ENCODE assay signal across 2 cellular contexts in genomic region chr6:55818482-55818881, GRCh38.
A peak's percentile ranks its signal among the peaks of the same experiment; 100 is the strongest.
TF ChIP-seq lines count a peak whose summit lies in the region.

No MANE protein-coding gene starts in this region.

TF ChIP-seq in K562, 482 proteins besides CTCF, POLR2A, EP300 and RAD21:
- TF ChIP-seq DNMT1 (IDR thresholded peaks at IDR 0.05) (no peak), CEBPB (tag; IDR thresholded peaks at IDR 0.05) (peak; percentile 24; the same call in 1 of the 2 replicates), CEBPG (CRISPR knock-in tag; IDR thresholded peaks at IDR 0.05) (no peak), CEBPG (tag; conservative IDR thresholded peaks at IDR 0.05 in 1 of 2, IDR thresholded peaks at IDR 0.05 in 1 of 2) (peak in 1 of 2 experiments; percentile 42; a peak in 2 of 4 replicates)

TF ChIP-seq in GM23338, 12 proteins besides CTCF, POLR2A, EP300 and RAD21:
- TF ChIP-seq STAT1 (IDR thresholded peaks at IDR 0.05; ENCODE audit: unreplicated experiment) (no peak), POLR2AphosphoS5 (IDR thresholded peaks at IDR 0.05; ENCODE audit: low read depth) (no peak), ETS1 (IDR thresholded peaks at IDR 0.05) (no peak), EZH2 (IDR thresholded peaks at IDR 0.05; ENCODE audit: low read depth, unreplicated experiment) (no peak), ZNF114 (CRISPR knock-in tag; IDR thresholded peaks at IDR 0.05) (no peak), EZH2phosphoT487 (IDR thresholded peaks at IDR 0.05; ENCODE audit: unreplicated experiment) (no peak), CREB1 (CRISPR knock-in tag; IDR thresholded peaks at IDR 0.05; ENCODE audit: low read depth) (no peak)
- TF ChIP-seq, protein P1, sequence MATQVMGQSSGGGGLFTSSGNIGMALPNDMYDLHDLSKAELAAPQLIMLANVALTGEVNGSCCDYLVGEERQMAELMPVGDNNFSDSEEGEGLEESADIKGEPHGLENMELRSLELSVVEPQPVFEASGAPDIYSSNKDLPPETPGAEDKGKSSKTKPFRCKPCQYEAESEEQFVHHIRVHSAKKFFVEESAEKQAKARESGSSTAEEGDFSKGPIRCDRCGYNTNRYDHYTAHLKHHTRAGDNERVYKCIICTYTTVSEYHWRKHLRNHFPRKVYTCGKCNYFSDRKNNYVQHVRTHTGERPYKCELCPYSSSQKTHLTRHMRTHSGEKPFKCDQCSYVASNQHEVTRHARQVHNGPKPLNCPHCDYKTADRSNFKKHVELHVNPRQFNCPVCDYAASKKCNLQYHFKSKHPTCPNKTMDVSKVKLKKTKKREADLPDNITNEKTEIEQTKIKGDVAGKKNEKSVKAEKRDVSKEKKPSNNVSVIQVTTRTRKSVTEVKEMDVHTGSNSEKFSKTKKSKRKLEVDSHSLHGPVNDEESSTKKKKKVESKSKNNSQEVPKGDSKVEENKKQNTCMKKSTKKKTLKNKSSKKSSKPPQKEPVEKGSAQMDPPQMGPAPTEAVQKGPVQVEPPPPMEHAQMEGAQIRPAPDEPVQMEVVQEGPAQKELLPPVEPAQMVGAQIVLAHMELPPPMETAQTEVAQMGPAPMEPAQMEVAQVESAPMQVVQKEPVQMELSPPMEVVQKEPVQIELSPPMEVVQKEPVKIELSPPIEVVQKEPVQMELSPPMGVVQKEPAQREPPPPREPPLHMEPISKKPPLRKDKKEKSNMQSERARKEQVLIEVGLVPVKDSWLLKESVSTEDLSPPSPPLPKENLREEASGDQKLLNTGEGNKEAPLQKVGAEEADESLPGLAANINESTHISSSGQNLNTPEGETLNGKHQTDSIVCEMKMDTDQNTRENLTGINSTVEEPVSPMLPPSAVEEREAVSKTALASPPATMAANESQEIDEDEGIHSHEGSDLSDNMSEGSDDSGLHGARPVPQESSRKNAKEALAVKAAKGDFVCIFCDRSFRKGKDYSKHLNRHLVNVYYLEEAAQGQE (IDR thresholded peaks at IDR 0.05; ENCODE audit: unreplicated experiment): no peak
- TF ChIP-seq, protein P2, sequence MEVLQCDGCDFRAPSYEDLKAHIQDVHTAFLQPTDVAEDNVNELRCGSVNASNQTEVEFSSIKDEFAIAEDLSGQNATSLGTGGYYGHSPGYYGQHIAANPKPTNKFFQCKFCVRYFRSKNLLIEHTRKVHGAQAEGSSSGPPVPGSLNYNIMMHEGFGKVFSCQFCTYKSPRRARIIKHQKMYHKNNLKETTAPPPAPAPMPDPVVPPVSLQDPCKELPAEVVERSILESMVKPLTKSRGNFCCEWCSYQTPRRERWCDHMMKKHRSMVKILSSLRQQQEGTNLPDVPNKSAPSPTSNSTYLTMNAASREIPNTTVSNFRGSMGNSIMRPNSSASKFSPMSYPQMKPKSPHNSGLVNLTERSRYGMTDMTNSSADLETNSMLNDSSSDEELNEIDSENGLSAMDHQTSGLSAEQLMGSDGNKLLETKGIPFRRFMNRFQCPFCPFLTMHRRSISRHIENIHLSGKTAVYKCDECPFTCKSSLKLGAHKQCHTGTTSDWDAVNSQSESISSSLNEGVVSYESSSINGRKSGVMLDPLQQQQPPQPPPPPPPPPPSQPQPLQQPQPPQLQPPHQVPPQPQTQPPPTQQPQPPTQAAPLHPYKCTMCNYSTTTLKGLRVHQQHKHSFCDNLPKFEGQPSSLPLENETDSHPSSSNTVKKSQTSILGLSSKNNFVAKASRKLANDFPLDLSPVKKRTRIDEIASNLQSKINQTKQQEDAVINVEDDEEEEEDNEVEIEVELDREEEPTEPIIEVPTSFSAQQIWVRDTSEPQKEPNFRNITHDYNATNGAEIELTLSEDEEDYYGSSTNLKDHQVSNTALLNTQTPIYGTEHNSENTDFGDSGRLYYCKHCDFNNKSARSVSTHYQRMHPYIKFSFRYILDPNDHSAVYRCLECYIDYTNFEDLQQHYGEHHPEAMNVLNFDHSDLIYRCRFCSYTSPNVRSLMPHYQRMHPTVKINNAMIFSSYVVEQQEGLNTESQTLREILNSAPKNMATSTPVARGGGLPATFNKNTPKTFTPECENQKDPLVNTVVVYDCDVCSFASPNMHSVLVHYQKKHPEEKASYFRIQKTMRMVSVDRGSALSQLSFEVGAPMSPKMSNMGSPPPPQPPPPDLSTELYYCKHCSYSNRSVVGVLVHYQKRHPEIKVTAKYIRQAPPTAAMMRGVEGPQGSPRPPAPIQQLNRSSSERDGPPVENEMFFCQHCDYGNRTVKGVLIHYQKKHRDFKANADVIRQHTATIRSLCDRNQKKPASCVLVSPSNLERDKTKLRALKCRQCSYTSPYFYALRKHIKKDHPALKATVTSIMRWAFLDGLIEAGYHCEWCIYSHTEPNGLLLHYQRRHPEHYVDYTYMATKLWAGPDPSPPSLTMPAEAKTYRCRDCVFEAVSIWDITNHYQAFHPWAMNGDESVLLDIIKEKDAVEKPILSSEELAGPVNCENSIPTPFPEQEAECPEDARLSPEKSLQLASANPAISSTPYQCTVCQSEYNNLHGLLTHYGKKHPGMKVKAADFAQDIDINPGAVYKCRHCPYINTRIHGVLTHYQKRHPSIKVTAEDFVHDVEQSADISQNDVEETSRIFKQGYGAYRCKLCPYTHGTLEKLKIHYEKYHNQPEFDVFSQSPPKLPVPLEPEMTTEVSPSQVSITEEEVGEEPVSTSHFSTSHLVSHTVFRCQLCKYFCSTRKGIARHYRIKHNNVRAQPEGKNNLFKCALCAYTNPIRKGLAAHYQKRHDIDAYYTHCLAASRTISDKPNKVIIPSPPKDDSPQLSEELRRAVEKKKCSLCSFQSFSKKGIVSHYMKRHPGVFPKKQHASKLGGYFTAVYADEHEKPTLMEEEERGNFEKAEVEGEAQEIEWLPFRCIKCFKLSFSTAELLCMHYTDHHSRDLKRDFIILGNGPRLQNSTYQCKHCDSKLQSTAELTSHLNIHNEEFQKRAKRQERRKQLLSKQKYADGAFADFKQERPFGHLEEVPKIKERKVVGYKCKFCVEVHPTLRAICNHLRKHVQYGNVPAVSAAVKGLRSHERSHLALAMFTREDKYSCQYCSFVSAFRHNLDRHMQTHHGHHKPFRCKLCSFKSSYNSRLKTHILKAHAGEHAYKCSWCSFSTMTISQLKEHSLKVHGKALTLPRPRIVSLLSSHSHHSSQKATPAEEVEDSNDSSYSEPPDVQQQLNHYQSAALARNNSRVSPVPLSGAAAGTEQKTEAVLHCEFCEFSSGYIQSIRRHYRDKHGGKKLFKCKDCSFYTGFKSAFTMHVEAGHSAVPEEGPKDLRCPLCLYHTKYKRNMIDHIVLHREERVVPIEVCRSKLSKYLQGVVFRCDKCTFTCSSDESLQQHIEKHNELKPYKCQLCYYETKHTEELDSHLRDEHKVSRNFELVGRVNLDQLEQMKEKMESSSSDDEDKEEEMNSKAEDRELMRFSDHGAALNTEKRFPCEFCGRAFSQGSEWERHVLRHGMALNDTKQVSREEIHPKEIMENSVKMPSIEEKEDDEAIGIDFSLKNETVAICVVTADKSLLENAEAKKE (CRISPR knock-in tag; IDR thresholded peaks at IDR 0.05): no peak
TF ChIP-seq in GM23338: peak in this region for 0.
